ENCODE assay signal across 37 cellular contexts in the genomic region with DNA sequence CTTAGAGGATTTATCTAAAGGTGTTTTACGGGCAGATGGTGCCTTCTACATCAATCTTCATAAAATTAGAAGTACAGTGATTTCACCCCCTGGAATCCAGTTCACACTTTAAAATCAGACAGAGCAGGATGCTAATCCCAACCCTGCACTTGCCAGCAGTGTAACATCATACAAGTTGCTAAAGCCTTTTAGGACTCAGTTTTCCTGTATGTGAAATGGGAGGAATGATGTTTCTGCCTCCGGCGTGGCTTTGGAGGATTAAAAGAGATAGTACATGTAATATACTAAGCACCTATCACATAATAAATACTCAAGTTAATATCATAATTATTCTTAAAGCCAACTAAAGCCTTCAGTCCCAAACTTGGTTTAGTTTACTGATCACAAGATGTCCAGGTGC.
"Had no signal": no experiment of that assay in that cellular context is flagged by ENCODE, and none has a peak within 500 bp of the region (broad histone marks: within the 10 kb centered on the region; RNA-seq: fewer than 3 reads in every experiment).

No MANE protein-coding gene starts in this region.

- H3K27me3 ChIP-seq: adrenal gland, body of pancreas, brain microvascular endothelial cell, breast epithelium had no signal

- H3K4me3 ChIP-seq: adrenal gland, body of pancreas, breast epithelium had no signal

- H3K4me1 ChIP-seq: adrenal gland, body of pancreas, breast epithelium had no signal

- ATAC-seq: activated CD4-positive, alpha-beta T cell treated with anti-CD3 and anti-CD28 coated beads for 36 hours; activated CD4-positive, CD25-positive, alpha-beta regulatory T cell treated with anti-CD3 and anti-CD28 coated beads, Interleukin-2, amount 50 U/mL, for 24 hours; activated CD8-positive, alpha-beta memory T cell treated with anti-CD3 and anti-CD28 coated beads, Interleukin-2, amount 10 ng/mL, durations not matched to agents 7 days and 5 days; activated CD8-positive, alpha-beta T cell treated with anti-CD3 and anti-CD28 coated beads, Interleukin-2, amount 10 ng/mL, durations not matched to agents 7 days and 5 days; activated naive CD4-positive, alpha-beta T cell treated with anti-CD3 and anti-CD28 coated beads, Interleukin-2, amount 50 U/mL, for 72 hours; activated T-cell treated with anti-CD3 and anti-CD28 coated beads, Interleukin-2, amount 50 U/mL, for 4 hours; activated T-cell treated with anti-CD3 and anti-CD28 coated beads, Interleukin-2, amount 50 U/mL, for 72 hours; activated T-helper 17 cell treated with anti-CD3 and anti-CD28 coated beads, Interleukin-2, amount 50 U/mL, for 72 hours; body of pancreas; WTC11 had no signal

- H3K36me3 ChIP-seq: adrenal gland, brain microvascular endothelial cell, breast epithelium, WERI-Rb-1 had no signal

- H3K9me3 ChIP-seq: adrenal gland, body of pancreas, breast epithelium had no signal

- H3K27ac ChIP-seq: adrenal gland, body of pancreas, brain microvascular endothelial cell, breast epithelium, WERI-Rb-1 had no signal

- DNase-seq: activated CD4-positive, alpha-beta memory T cell treated with anti-CD3 and anti-CD28 coated beads, Interleukin-2, amount 10 ng/mL, durations not matched to agents 7 days and 5 days; activated CD4-positive, alpha-beta T cell treated with anti-CD3 and anti-CD28 coated beads for 1 hour; activated CD4-positive, alpha-beta T cell treated with anti-CD3 and anti-CD28 coated beads for 36 hours; activated CD4-positive, alpha-beta T cell treated with anti-CD3 and anti-CD28 coated beads for 48 hours; activated CD4-positive, alpha-beta T cell treated with anti-CD3 and anti-CD28 coated beads, Interleukin-2, amount 10 ng/mL, durations not matched to agents 7 days and 5 days; activated CD4-positive, alpha-beta T cell treated with anti-CD3 and anti-CD28 coated beads, Interleukin-2, amount 50 U/mL, for 48 hours; activated CD4-positive, CD25-positive, alpha-beta regulatory T cell; activated CD8-positive, alpha-beta memory T cell treated with anti-CD3 and anti-CD28 coated beads for 24 hours; activated CD8-positive, alpha-beta memory T cell treated with anti-CD3 and anti-CD28 coated beads, Interleukin-2, amount 10 ng/mL, durations not matched to agents 7 days and 5 days; activated CD8-positive, alpha-beta memory T cell treated with anti-CD3 and anti-CD28 coated beads, Interleukin-2, amount 50 U/mL, for 48 hours; activated CD8-positive, alpha-beta T cell treated with anti-CD3 and anti-CD28 coated beads, Interleukin-2, amount 10 ng/mL, durations not matched to agents 7 days and 5 days; activated effector memory CD4-positive, alpha-beta T cell treated with anti-CD3 and anti-CD28 coated beads, Interleukin-2, amount 50 U/mL, for 16 hours; activated gamma-delta T cell treated with Interleukin-2 at 50 U/mL for 16 hours; activated naive CD4-positive, alpha-beta T cell; activated naive CD4-positive, alpha-beta T cell treated with anti-CD3 and anti-CD28 coated beads for 36 hours; activated naive CD4-positive, alpha-beta T cell treated with anti-CD3 and anti-CD28 coated beads, Interleukin-2, amount 50 U/mL, for 16 hours; activated naive CD8-positive, alpha-beta T cell treated with anti-CD3 and anti-CD28 coated beads for 36 hours; activated T-cell treated with anti-CD3 and anti-CD28 coated beads, Interleukin-2, amount 50 U/mL, for 1 hour; activated T-cell treated with anti-CD3 and anti-CD28 coated beads, Interleukin-2, amount 50 U/mL, for 4 hours; activated T-cell treated with anti-CD3 and anti-CD28 coated beads, Interleukin-2, amount 50 U/mL, for 72 hours; adrenal gland; amniotic stem cell; aorta; body of pancreas; brain microvascular endothelial cell; central memory CD4-positive, alpha-beta T cell; T-helper 2 cell; T-helper 9 cell; WERI-Rb-1 had no signal

- FAIRE-seq: astrocyte, colon, TTC549 had no signal
